In the genomic region with DNA sequence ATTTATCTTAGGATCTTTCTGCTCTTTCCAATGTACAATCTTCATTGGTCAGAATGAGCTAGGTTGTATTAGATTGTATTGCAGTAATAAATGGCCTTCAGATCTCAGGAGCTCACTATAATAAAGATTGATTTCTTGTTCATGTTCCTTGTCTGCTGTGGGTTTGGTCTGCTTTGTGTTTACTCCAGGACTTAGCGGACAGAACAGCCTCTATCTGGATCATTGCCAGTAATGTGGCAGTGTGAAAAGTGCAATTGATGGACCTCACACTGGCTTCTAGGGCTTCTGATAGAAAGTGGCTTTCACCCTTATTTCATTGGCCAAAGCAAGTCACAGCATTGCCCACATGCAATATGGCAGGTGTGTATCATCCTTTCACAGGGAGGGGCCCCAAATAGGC, we compare ENCODE assay signal across 13 cellular contexts.
DNase-seq lines count a peak whose midpoint lies in the region; ATAC-seq and TF ChIP-seq lines count a peak whose summit lies in the region.
"Had no signal": no experiment of that assay in that cellular context is flagged by ENCODE, and none has a peak within 500 bp of the region (broad histone marks: within the 10 kb centered on the region; RNA-seq: fewer than 3 reads in every experiment).

No MANE protein-coding gene starts in this region.

- peaks cover 56% of the 10 kb centered on the region for H3K4me1 Mint-ChIP-seq in brain

- no peak for TF ChIP-seq CTCF in brain (conservative IDR thresholded peaks at IDR 0.05)

- H3K27ac ChIP-seq in muscle layer of colon (ENCODE audit: low read depth, low read length), result peak overlapping the region; percentile 16
- H3K27ac ChIP-seq: coronary artery, HL-60 had no signal

- peak overlapping the region in 4 of 5 experiments; percentile 19 to 64 (median 47) for H3K4me3 Mint-ChIP-seq in brain

- no peak for ATAC-seq in HG03571 (IDR thresholded peaks at IDR 0.05; ENCODE audit: unreplicated experiment)

- H3K36me3 Mint-ChIP-seq in brain, result no peaks in the 10 kb centered on the region

- H3K4me3 ChIP-seq in muscle layer of colon (ENCODE audit: low read depth in 1 of 2, low read length in 2 of 2), result no peak overlapping the region
- H3K4me3 ChIP-seq: coronary artery had no signal

- no peaks in the 10 kb centered on the region for H3K9me3 ChIP-seq in muscle layer of colon (ENCODE audit: low read length)

- H3K27ac Mint-ChIP-seq in brain, result peak overlapping the region in 3 of 5 experiments; percentile 35 to 72 (median 36)

- peak; percentile 3 for DNase-seq in DMS 273 (lab: John Stamatoyannopoulos, UW; ENCODE audit: unreplicated experiment)
- DNase-seq in DMS 273 treated with DMSO at 0.1 percent for 48 hours (lab: John Stamatoyannopoulos, UW), result no peak
- DNase-seq in NCI-H146 (lab: John Stamatoyannopoulos, UW), result peak; percentile 81
- no peak for DNase-seq in dedifferentiated amniotic fluid mesenchymal stem cell (ENCODE audit: extremely low spot score)
- DNase-seq in NCI-H524 (lab: John Stamatoyannopoulos, UW), result no peak
- DNase-seq: 8988T had no signal

- H3K27me3 ChIP-seq in muscle layer of colon (ENCODE audit: control insufficient read depth in 1 of 2, insufficient read depth in 2 of 2, low read length in 2 of 2), result no peaks in the 10 kb centered on the region

- peaks cover 0 to 4% (median 0%) of the 10 kb centered on the region in 5 experiments for H3K9me3 Mint-ChIP-seq in brain
- H3K9me3 Mint-ChIP-seq: nephron, T-cell had no signal

- peaks cover 41% of the 10 kb centered on the region for H3K4me1 ChIP-seq in muscle layer of colon (ENCODE audit: insufficient read depth, low read length)

- H3K27me3 Mint-ChIP-seq in brain, result no peaks in the 10 kb centered on the region
- H3K27me3 Mint-ChIP-seq: T-cell had no signal

- no peak overlapping the region for H3K9ac ChIP-seq in muscle layer of colon (ENCODE audit: low read length)

- H3K36me3 ChIP-seq in muscle layer of colon (ENCODE audit: insufficient read depth, low read length), result no peaks in the 10 kb centered on the region

Comparison
In these comparisons a context has a peak if more than half of its experiments do, and no peak if none do; other contexts are left out.
1. DNase-seq: peak in DMS 273 (single experiment) and NCI-H146 (single experiment); none in DMS 273 treated with DMSO at 0.1 percent for 48 hours (single experiment), dedifferentiated amniotic fluid mesenchymal stem cell (single experiment) and NCI-H524 (0 of 2).